ENCODE assay signal across 21 cellular contexts in the genomic region with DNA sequence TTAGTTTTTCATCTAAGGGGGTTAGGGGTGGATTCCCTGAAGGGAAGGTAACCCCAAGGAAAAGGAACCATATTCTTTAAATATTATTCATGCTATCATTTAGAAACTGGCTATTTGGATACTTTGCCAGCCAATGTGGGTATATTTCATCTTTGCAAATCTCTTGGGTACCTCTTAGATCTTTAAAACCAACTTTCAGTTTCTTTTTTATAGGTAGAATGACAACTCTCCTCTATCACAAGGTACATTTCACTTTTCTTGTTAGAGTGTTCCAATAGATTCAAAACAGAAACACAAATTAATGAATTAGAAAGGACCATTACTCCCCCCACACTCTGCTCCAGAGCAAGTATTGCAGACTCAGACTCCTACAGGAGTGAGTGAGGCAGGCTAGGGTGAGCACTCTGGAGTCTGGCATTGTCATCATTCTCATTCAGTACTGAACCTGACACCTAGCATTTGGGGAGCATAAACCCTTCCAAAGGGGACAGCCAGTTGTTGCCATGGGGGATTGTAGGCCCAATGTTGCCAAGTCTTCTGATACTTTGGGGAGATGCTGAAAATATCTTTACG. TPM values are rescaled to one million over a fixed set of nuclear protein-coding genes. Genes with fewer than 3 reads are reported as not detected.
DNase-seq lines count a peak whose midpoint lies in the region; ATAC-seq and TF ChIP-seq lines count a peak whose summit lies in the region.
"Had no signal": no experiment of that assay in that cellular context is flagged by ENCODE, and none has a peak within 500 bp of the region (broad histone marks: within the 10 kb centered on the region; RNA-seq: fewer than 3 reads in every experiment).

No MANE protein-coding gene starts in this region.

- H3K4me3 ChIP-seq in osteoblast (ENCODE audit: insufficient read depth, low read length): no peak overlapping the region
- H3K4me3 ChIP-seq: BLaER1 treated with 17β-estradiol and CSF1 and Interleukin-3, amounts not matched to agents 10 nM and 100 nM; dorsolateral prefrontal cortex; esophagus squamous epithelium; heart left ventricle; right atrium auricular region; tibial artery had no signal

- H3K4me2 ChIP-seq in osteoblast (ENCODE audit: insufficient read depth, low read length): peak overlapping the region; percentile 13

- H3K36me3 Mint-ChIP-seq in T-helper 1 cell treated with Interleukin-12 subunit alpha and Interleukin-12 subunit beta and Interleukin-4 antibody, amounts not matched to agents 30 μg/mL and 1 μg/mL, for 36 hours (ENCODE audit: low read depth): peaks cover 14% of the 10 kb centered on the region
- H3K36me3 Mint-ChIP-seq in IgD-negative memory B cell: peaks cover 1% of the 10 kb centered on the region
- H3K36me3 Mint-ChIP-seq in activated T-helper 17 cell treated with anti-CD3 and anti-CD28 coated beads, Interleukin-2, amount 50 U/mL, for 72 hours (ENCODE audit: low read depth): peaks cover 13% of the 10 kb centered on the region

- H3K9me3 Mint-ChIP-seq in T-helper 1 cell treated with Interleukin-12 subunit alpha and Interleukin-12 subunit beta and Interleukin-4 antibody, amounts not matched to agents 30 μg/mL and 1 μg/mL, for 36 hours: no peaks in the 10 kb centered on the region
- H3K9me3 Mint-ChIP-seq in IgD-negative memory B cell: no peaks in the 10 kb centered on the region
- H3K9me3 Mint-ChIP-seq in activated T-helper 17 cell treated with anti-CD3 and anti-CD28 coated beads, Interleukin-2, amount 50 U/mL, for 72 hours: no peaks in the 10 kb centered on the region
- H3K9me3 Mint-ChIP-seq: brain, H9 had no signal

- H3K27ac Mint-ChIP-seq in T-helper 1 cell treated with Interleukin-12 subunit alpha and Interleukin-12 subunit beta and Interleukin-4 antibody, amounts not matched to agents 30 μg/mL and 1 μg/mL, for 36 hours: peak overlapping the region; percentile 84
- peak overlapping the region in 2 of 3 donors; percentile 31 to 60 for H3K27ac Mint-ChIP-seq in IgD-negative memory B cell
- H3K27ac Mint-ChIP-seq in activated T-helper 17 cell treated with anti-CD3 and anti-CD28 coated beads, Interleukin-2, amount 50 U/mL, for 72 hours: peak overlapping the region; percentile 51

- H4K20me1 ChIP-seq in osteoblast (ENCODE audit: insufficient read depth, low read length): peaks cover 16% of the 10 kb centered on the region

- H2AFZ ChIP-seq in osteoblast (ENCODE audit: low read length): no peak overlapping the region

- TF ChIP-seq CTCF in osteoblast (IDR thresholded peaks at IDR 0.05; ENCODE audit: extremely low read depth, low read depth, low read length): no peak
- no peak for TF ChIP-seq CTCF in GM20000 (IDR thresholded peaks at IDR 0.05; ENCODE audit: extremely low read depth, missing control alignments)

- H3K4me1 ChIP-seq in osteoblast (ENCODE audit: insufficient read depth, low read length): peaks cover 14% of the 10 kb centered on the region

- H3K27ac ChIP-seq in osteoblast (ENCODE audit: low read depth, low read length): no peak overlapping the region
- H3K27ac ChIP-seq: 22Rv1; BLaER1 treated with 17β-estradiol and CSF1 and Interleukin-3, amounts not matched to agents 10 nM and 100 nM; esophagus squamous epithelium; right atrium auricular region; RWPE1; tibial artery had no signal

- H3K4me3 Mint-ChIP-seq in T-helper 1 cell treated with Interleukin-12 subunit alpha and Interleukin-12 subunit beta and Interleukin-4 antibody, amounts not matched to agents 30 μg/mL and 1 μg/mL, for 36 hours: peak overlapping the region; percentile 67
- peak overlapping the region in 1 of 4 donors; percentile 2 for H3K4me3 Mint-ChIP-seq in IgD-negative memory B cell
- peak overlapping the region; percentile 28 for H3K4me3 Mint-ChIP-seq in activated T-helper 17 cell treated with anti-CD3 and anti-CD28 coated beads, Interleukin-2, amount 50 U/mL, for 72 hours
- H3K4me3 Mint-ChIP-seq: brain, H9 had no signal

- peak; percentile 54 for ATAC-seq in activated T-helper 17 cell treated with anti-CD3 and anti-CD28 coated beads, Interleukin-2, amount 50 U/mL, for 72 hours (replicated peaks)

- no peaks in the 10 kb centered on the region for H3K27me3 ChIP-seq in osteoblast (ENCODE audit: insufficient read depth, low read length)
- H3K27me3 ChIP-seq: BLaER1 treated with 17β-estradiol and CSF1 and Interleukin-3, amounts not matched to agents 10 nM and 100 nM; dorsolateral prefrontal cortex; esophagus squamous epithelium; heart left ventricle; right atrium auricular region; tibial artery had no signal

- H3K9me3 ChIP-seq in osteoblast (ENCODE audit: low read depth, low read length): no peaks in the 10 kb centered on the region
- H3K9me3 ChIP-seq: BLaER1 treated with 17β-estradiol and CSF1 and Interleukin-3, amounts not matched to agents 10 nM and 100 nM; esophagus squamous epithelium; heart left ventricle; right atrium auricular region; tibial artery had no signal

- H3K36me3 ChIP-seq in osteoblast (ENCODE audit: insufficient read depth, low read length): no peaks in the 10 kb centered on the region
- H3K36me3 ChIP-seq: right atrium auricular region, tibial artery had no signal

- peaks cover 32% of the 10 kb centered on the region for H3K4me1 Mint-ChIP-seq in T-helper 1 cell treated with Interleukin-12 subunit alpha and Interleukin-12 subunit beta and Interleukin-4 antibody, amounts not matched to agents 30 μg/mL and 1 μg/mL, for 36 hours (ENCODE audit: low read depth)
- peaks cover 18 to 26% (median 22%) of the 10 kb centered on the region in 3 donors for H3K4me1 Mint-ChIP-seq in IgD-negative memory B cell
- peaks cover 20% of the 10 kb centered on the region for H3K4me1 Mint-ChIP-seq in activated T-helper 17 cell treated with anti-CD3 and anti-CD28 coated beads, Interleukin-2, amount 50 U/mL, for 72 hours

- H3K79me2 ChIP-seq in osteoblast (ENCODE audit: insufficient read depth, low read length): peaks cover 32% of the 10 kb centered on the region

- no peak for DNase-seq in T-helper 1 cell
- no peak for DNase-seq in osteoblast (ENCODE audit: insufficient read length, low spot score, missing footprints)
- DNase-seq in GM20000 (ENCODE audit: low spot score): no peak
- DNase-seq in NCI-H1092 treated with DMSO at 0.1 percent for 48 hours (lab: John Stamatoyannopoulos, UW): no peak
- no peak for DNase-seq in SW 1271 (lab: John Stamatoyannopoulos, UW)
- DNase-seq: activated effector memory CD4-positive, alpha-beta T cell treated with Interleukin-2 at 50 U/mL for 16 hours; dorsolateral prefrontal cortex; esophagus squamous epithelium; H9; heart left ventricle; islet precursor cell; mesenchymal stem cell; tibial artery had no signal

- H3K27me3 Mint-ChIP-seq in T-helper 1 cell treated with Interleukin-12 subunit alpha and Interleukin-12 subunit beta and Interleukin-4 antibody, amounts not matched to agents 30 μg/mL and 1 μg/mL, for 36 hours (ENCODE audit: low read depth): no peaks in the 10 kb centered on the region
- H3K27me3 Mint-ChIP-seq in IgD-negative memory B cell: no peaks in the 10 kb centered on the region
- H3K27me3 Mint-ChIP-seq in activated T-helper 17 cell treated with anti-CD3 and anti-CD28 coated beads, Interleukin-2, amount 50 U/mL, for 72 hours: no peaks in the 10 kb centered on the region
- H3K27me3 Mint-ChIP-seq: brain had no signal

RNA-seq across cellular contexts. Expression of a gene that starts 43.0 kb away (rescaled TPM):
- 8.3 TPM for polyA plus RNA-seq in IgD-negative memory B cell
- total RNA-seq in activated T-helper 17 cell treated with anti-CD3 and anti-CD28 coated beads, Interleukin-2, amount 50 U/mL, for 72 hours: 10 to 100 TPM; 12.4 to 18.8 TPM
- total RNA-seq in osteoblast: 33.9 and 35.5 TPM in 2 replicates

RNA-seq across cellular contexts. Expression of a gene that starts 53.1 kb away (rescaled TPM):
- 0.30 TPM for polyA plus RNA-seq in IgD-negative memory B cell
- 1 to 10 TPM in 1 of 2 donors, not detected in 1; 1.3 TPM for total RNA-seq in activated T-helper 17 cell treated with anti-CD3 and anti-CD28 coated beads, Interleukin-2, amount 50 U/mL, for 72 hours
- total RNA-seq in osteoblast: 0.72 and 0.88 TPM in 2 replicates
